13 cellular contexts compared by ENCODE assay signal in the genomic region with DNA sequence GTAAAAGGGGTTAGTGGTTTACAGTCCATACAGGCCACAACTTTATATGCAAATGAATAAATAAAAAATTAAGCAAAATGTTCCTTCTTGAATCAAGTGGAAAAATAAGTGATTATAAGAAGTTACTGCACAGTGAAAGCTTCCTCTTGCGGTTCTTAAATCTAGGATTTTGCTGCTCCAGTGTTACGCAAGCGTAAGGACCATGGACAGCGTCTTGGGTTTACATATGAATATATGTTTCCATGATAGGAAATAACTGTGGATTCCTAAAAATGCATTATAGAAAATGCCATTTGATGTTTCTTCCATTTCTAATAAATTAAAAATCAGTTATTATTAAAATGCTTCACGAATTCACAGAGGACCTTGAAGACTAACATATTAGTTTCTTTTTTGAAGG.
A peak's percentile ranks its signal among the peaks of the same experiment; 100 is the strongest.
DNase-seq lines count a peak whose midpoint lies in the region; FAIRE-seq and TF ChIP-seq lines count a peak whose summit lies in the region.
"Had no signal": no experiment of that assay in that cellular context is flagged by ENCODE, and none has a peak within 500 bp of the region (broad histone marks: within the 10 kb centered on the region; RNA-seq: fewer than 3 reads in every experiment).

No MANE protein-coding gene starts in this region.

- TF ChIP-seq CTCF in endodermal cell (conservative IDR thresholded peaks at IDR 0.05) (no peak), GM13977 (IDR thresholded peaks at IDR 0.05; ENCODE audit: extremely low read depth, insufficient read depth, missing control alignments) (no peak)

- 74 to 82% methylated on average over 4 to 5 of the region's 5 CpGs for WGBS in endodermal cell (ENCODE audit: insufficient coverage in 1 of 2, insufficient read length in 1 of 2), 2 experiments
- WGBS in small intestine, 3 donors, result 58 to 62% (median 59%) methylated on average over 5 of the region's 5 CpGs

- H3K4me3 ChIP-seq in SJCRH30 (no peak overlapping the region), endodermal cell (ENCODE audit: low read length) (no peak overlapping the region), small intestine (ENCODE audit: low read depth in 1 of 2, low read length in 2 of 2) (no peak overlapping the region)
- H3K4me3 ChIP-seq: spleen, thoracic aorta had no signal

- CTCF ChIA-PET in activated naive CD4-positive, alpha-beta T cell treated with anti-CD3 and anti-CD28 coated beads for 36 hours (lab: Charles Lee), result no interaction called here

- H3K9ac ChIP-seq in endodermal cell (ENCODE audit: extremely low read depth, low read length, poor library complexity, severe bottlenecking), result no peak overlapping the region

- H3K4me1 Mint-ChIP-seq in activated naive CD4-positive, alpha-beta T cell treated with anti-CD3 and anti-CD28 coated beads for 36 hours (ENCODE audit: low read depth), result no peaks in the 10 kb centered on the region
- H3K4me1 Mint-ChIP-seq in endodermal cell, result peaks cover 2% of the 10 kb centered on the region
- no peaks in the 10 kb centered on the region for H3K4me1 Mint-ChIP-seq in activated T-helper 1 cell treated with anti-CD3 and anti-CD28 coated beads, Interleukin-12 subunit alpha, Interleukin-12 subunit beta, Interleukin-2, Interleukin-4 antibody, amounts not matched to agents 30 ng/mL and 10 ng/mL and 1 ng/mL, durations not matched to agents 14 hours and 24 hours and 36 hours (ENCODE audit: low read depth)

- H3K4me1 ChIP-seq in SJCRH30, result no peaks in the 10 kb centered on the region
- peaks cover 2% of the 10 kb centered on the region for H3K4me1 ChIP-seq in endodermal cell (ENCODE audit: control insufficient read depth, insufficient read depth, low read length)
- no peaks in the 10 kb centered on the region for H3K4me1 ChIP-seq in small intestine (ENCODE audit: control insufficient read depth in 2 of 2, insufficient read depth in 1 of 2, low read depth in 1 of 2, low read length in 1 of 2)
- H3K4me1 ChIP-seq: spleen had no signal

- in situ Hi-C loops in GM13977 (cut with MboI; ENCODE audit: low pct_unique_long_range_greater_than_20kb, low sequenced_read_pairs, unreplicated experiment), result no loop called here

- no peaks in the 10 kb centered on the region for H3K27me3 ChIP-seq in SJCRH30
- no peaks in the 10 kb centered on the region for H3K27me3 ChIP-seq in endodermal cell (ENCODE audit: control insufficient read depth, insufficient read depth, low read length, poor library complexity, severe bottlenecking)
- H3K27me3 ChIP-seq in small intestine (ENCODE audit: control insufficient read depth in 2 of 2, insufficient read depth in 2 of 2, low read length in 2 of 2), result no peaks in the 10 kb centered on the region
- H3K27me3 ChIP-seq: spleen had no signal

- no peaks in the 10 kb centered on the region for H3K36me3 Mint-ChIP-seq in activated naive CD4-positive, alpha-beta T cell treated with anti-CD3 and anti-CD28 coated beads for 36 hours (ENCODE audit: low read depth)
- H3K36me3 Mint-ChIP-seq in endodermal cell (ENCODE audit: low read depth), result no peaks in the 10 kb centered on the region
- no peaks in the 10 kb centered on the region for H3K36me3 Mint-ChIP-seq in activated T-helper 1 cell treated with anti-CD3 and anti-CD28 coated beads, Interleukin-12 subunit alpha, Interleukin-12 subunit beta, Interleukin-2, Interleukin-4 antibody, amounts not matched to agents 30 ng/mL and 10 ng/mL and 1 ng/mL, durations not matched to agents 14 hours and 24 hours and 36 hours (ENCODE audit: low read depth)

- no peak overlapping the region for H3K4me3 Mint-ChIP-seq in activated naive CD4-positive, alpha-beta T cell treated with anti-CD3 and anti-CD28 coated beads for 36 hours
- H3K4me3 Mint-ChIP-seq in endodermal cell, result no peak overlapping the region
- H3K4me3 Mint-ChIP-seq in activated T-helper 1 cell treated with anti-CD3 and anti-CD28 coated beads, Interleukin-12 subunit alpha, Interleukin-12 subunit beta, Interleukin-2, Interleukin-4 antibody, amounts not matched to agents 30 ng/mL and 10 ng/mL and 1 ng/mL, durations not matched to agents 14 hours and 24 hours and 36 hours, result no peak overlapping the region

- H3K27ac Mint-ChIP-seq in activated naive CD4-positive, alpha-beta T cell treated with anti-CD3 and anti-CD28 coated beads for 36 hours, result no peak overlapping the region
- H3K27ac Mint-ChIP-seq in endodermal cell, result no peak overlapping the region
- H3K27ac Mint-ChIP-seq in activated T-helper 1 cell treated with anti-CD3 and anti-CD28 coated beads, Interleukin-12 subunit alpha, Interleukin-12 subunit beta, Interleukin-2, Interleukin-4 antibody, amounts not matched to agents 30 ng/mL and 10 ng/mL and 1 ng/mL, durations not matched to agents 14 hours and 24 hours and 36 hours, result no peak overlapping the region

- peak; percentile 50 for DNase-seq in activated naive CD4-positive, alpha-beta T cell treated with anti-CD3 and anti-CD28 coated beads for 36 hours
- no peak for DNase-seq in activated naive CD4-positive, alpha-beta T cell (lab: John Stamatoyannopoulos, UW)
- DNase-seq in SJCRH30 (peak; percentile 55 to 67), endodermal cell (peak; percentile 81), small intestine (peak; percentile 3), NCI-H748 (lab: John Stamatoyannopoulos, UW; ENCODE audit: unreplicated experiment) (no peak), GM13977 (ENCODE audit: low spot score) (no peak)
- no peak for DNase-seq in activated T-helper 1 cell treated with anti-CD3 and anti-CD28 coated beads, Interleukin-12 subunit alpha, Interleukin-12 subunit beta, Interleukin-2, Interleukin-4 antibody, amounts not matched to agents 30 ng/mL and 10 ng/mL and 1 ng/mL, durations not matched to agents 14 hours and 24 hours and 36 hours (ENCODE audit: low spot score)
- DNase-seq: cerebellar nuclear complex, NCI-H2029, spleen, T-helper 9 cell had no signal

- no peak overlapping the region for H3K27ac ChIP-seq in SJCRH30
- no peak overlapping the region for H3K27ac ChIP-seq in endodermal cell (ENCODE audit: low read depth, low read length)
- H3K27ac ChIP-seq in small intestine (ENCODE audit: low read depth in 1 of 2, low read length in 1 of 2), result no peak overlapping the region
- H3K27ac ChIP-seq: spleen, thoracic aorta had no signal

- no peak for FAIRE-seq in small intestine (lab: Jason Lieb, UNC)

- H3K27me3 Mint-ChIP-seq in activated naive CD4-positive, alpha-beta T cell treated with anti-CD3 and anti-CD28 coated beads for 36 hours (ENCODE audit: low read depth), result no peaks in the 10 kb centered on the region
- no peaks in the 10 kb centered on the region for H3K27me3 Mint-ChIP-seq in endodermal cell (ENCODE audit: insufficient read depth)
- H3K27me3 Mint-ChIP-seq in activated T-helper 1 cell treated with anti-CD3 and anti-CD28 coated beads, Interleukin-12 subunit alpha, Interleukin-12 subunit beta, Interleukin-2, Interleukin-4 antibody, amounts not matched to agents 30 ng/mL and 10 ng/mL and 1 ng/mL, durations not matched to agents 14 hours and 24 hours and 36 hours (ENCODE audit: insufficient read depth), result no peaks in the 10 kb centered on the region

- intact Hi-C loops in activated naive CD4-positive, alpha-beta T cell treated with anti-CD3 and anti-CD28 coated beads for 36 hours (cut with micrococcal nuclease), result no loop called here
- intact Hi-C loops in activated T-helper 1 cell treated with anti-CD3 and anti-CD28 coated beads, Interleukin-12 subunit alpha, Interleukin-12 subunit beta, Interleukin-2, Interleukin-4 antibody, amounts not matched to agents 30 ng/mL and 10 ng/mL and 1 ng/mL, durations not matched to agents 14 hours and 24 hours and 36 hours (cut with micrococcal nuclease), result no loop called here

- H3K9me3 ChIP-seq in SJCRH30 (replicated peaks) (no peaks in the 10 kb centered on the region), endodermal cell (ENCODE audit: control insufficient read depth, low read length) (no peaks in the 10 kb centered on the region), small intestine (ENCODE audit: control insufficient read depth, low read depth) (no peaks in the 10 kb centered on the region)
- H3K9me3 ChIP-seq: spleen, thoracic aorta had no signal

- H3K9me3 Mint-ChIP-seq in activated naive CD4-positive, alpha-beta T cell treated with anti-CD3 and anti-CD28 coated beads for 36 hours, result no peaks in the 10 kb centered on the region
- no peaks in the 10 kb centered on the region for H3K9me3 Mint-ChIP-seq in endodermal cell
- no peaks in the 10 kb centered on the region for H3K9me3 Mint-ChIP-seq in activated T-helper 1 cell treated with anti-CD3 and anti-CD28 coated beads, Interleukin-12 subunit alpha, Interleukin-12 subunit beta, Interleukin-2, Interleukin-4 antibody, amounts not matched to agents 30 ng/mL and 10 ng/mL and 1 ng/mL, durations not matched to agents 14 hours and 24 hours and 36 hours

- H3K36me3 ChIP-seq in SJCRH30 (no peaks in the 10 kb centered on the region), endodermal cell (ENCODE audit: control insufficient read depth, insufficient read depth, low read length) (no peaks in the 10 kb centered on the region), small intestine (ENCODE audit: control insufficient read depth in 2 of 2, insufficient read depth in 2 of 2, low read length in 2 of 2) (no peaks in the 10 kb centered on the region)
- H3K36me3 ChIP-seq: spleen, thoracic aorta had no signal

Comparison
In these comparisons a context has a peak if more than half of its experiments do, and no peak if none do; other contexts are left out.
1. DNase-seq: peak in activated naive CD4-positive, alpha-beta T cell treated with anti-CD3 and anti-CD28 coated beads for 36 hours (single experiment), SJCRH30 (2 of 2), endodermal cell (single experiment) and small intestine (single experiment); none in activated naive CD4-positive, alpha-beta T cell (0 of 4), NCI-H748 (single experiment), GM13977 (single experiment) and activated T-helper 1 cell treated with anti-CD3 and anti-CD28 coated beads, Interleukin-12 subunit alpha, Interleukin-12 subunit beta, Interleukin-2, Interleukin-4 antibody, amounts not matched to agents 30 ng/mL and 10 ng/mL and 1 ng/mL, durations not matched to agents 14 hours and 24 hours and 36 hours (single experiment).